ENCODE assay signal across 1 cellular context in the genomic region with DNA sequence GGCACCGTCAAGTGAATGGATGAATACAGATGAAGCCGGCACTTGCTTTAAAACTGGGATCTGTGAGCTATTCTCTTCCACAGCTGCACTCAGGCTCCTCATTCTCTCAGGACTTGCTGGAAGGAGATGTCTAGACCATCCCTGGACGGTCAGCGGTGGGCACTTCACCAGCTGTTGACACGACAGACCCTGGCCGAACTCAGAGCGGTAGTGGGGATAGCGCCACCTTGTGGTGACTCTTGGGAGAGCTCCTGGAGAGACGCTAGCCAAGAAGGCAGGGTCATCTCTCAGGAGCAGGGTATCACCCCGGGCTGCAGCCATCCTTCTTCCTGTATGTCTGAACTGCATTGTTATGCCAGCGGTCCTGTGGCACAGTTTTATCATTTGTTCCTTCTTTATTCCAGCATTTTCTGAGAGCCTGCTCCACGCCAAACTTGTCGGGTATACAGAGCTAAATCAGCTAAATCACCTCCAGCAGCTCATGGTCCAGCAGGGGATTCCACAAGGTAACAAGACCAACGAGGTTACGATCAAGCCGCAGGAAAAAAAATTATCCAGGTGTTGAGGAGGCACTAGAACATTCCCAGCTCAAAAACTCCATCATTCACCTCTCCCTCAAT.
TF ChIP-seq lines count a peak whose summit lies in the region.

No MANE protein-coding gene starts in this region.

TF ChIP-seq in GM12878, 131 proteins besides CTCF, POLR2A, EP300 and RAD21:
- TF ChIP-seq, protein P1, sequence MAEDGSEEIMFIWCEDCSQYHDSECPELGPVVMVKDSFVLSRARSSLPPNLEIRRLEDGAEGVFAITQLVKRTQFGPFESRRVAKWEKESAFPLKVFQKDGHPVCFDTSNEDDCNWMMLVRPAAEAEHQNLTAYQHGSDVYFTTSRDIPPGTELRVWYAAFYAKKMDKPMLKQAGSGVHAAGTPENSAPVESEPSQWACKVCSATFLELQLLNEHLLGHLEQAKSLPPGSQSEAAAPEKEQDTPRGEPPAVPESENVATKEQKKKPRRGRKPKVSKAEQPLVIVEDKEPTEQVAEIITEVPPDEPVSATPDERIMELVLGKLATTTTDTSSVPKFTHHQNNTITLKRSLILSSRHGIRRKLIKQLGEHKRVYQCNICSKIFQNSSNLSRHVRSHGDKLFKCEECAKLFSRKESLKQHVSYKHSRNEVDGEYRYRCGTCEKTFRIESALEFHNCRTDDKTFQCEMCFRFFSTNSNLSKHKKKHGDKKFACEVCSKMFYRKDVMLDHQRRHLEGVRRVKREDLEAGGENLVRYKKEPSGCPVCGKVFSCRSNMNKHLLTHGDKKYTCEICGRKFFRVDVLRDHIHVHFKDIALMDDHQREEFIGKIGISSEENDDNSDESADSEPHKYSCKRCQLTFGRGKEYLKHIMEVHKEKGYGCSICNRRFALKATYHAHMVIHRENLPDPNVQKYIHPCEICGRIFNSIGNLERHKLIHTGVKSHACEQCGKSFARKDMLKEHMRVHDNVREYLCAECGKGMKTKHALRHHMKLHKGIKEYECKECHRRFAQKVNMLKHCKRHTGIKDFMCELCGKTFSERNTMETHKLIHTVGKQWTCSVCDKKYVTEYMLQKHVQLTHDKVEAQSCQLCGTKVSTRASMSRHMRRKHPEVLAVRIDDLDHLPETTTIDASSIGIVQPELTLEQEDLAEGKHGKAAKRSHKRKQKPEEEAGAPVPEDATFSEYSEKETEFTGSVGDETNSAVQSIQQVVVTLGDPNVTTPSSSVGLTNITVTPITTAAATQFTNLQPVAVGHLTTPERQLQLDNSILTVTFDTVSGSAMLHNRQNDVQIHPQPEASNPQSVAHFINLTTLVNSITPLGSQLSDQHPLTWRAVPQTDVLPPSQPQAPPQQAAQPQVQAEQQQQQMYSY (CRISPR knock-in tag; IDR thresholded peaks at IDR 0.05), result no peak
- TF ChIP-seq GATAD2B (conservative IDR thresholded peaks at IDR 0.05; ENCODE audit: low read depth), result peak; percentile 54; the same call in 1 of the 2 replicates
- peak; percentile 64; the same call in 1 of the 2 replicates for TF ChIP-seq SMARCA5 (IDR thresholded peaks at IDR 0.05)
- TF ChIP-seq LARP7 (IDR thresholded peaks at IDR 0.05), result peak; percentile 55; the same call in 1 of the 2 replicates
- TF ChIP-seq SIN3A (IDR thresholded peaks at IDR 0.05; ENCODE audit: low read depth, low read length), result no peak
- peak; percentile 57 for TF ChIP-seq SMC3 (IDR thresholded peaks at IDR 0.05; ENCODE audit: borderline replicate concordance, low read length)
- 0 out of 2 replicates have a peak, but pooled peaks have one; percentile 21 for TF ChIP-seq IKZF1 (conservative IDR thresholded peaks at IDR 0.05)
